ENCODE assay signal across 8 cellular contexts in genomic region chr2:219598308-219599078, GRCh38. TPM values are rescaled to one million over a fixed set of nuclear protein-coding genes. Genes with fewer than 3 reads are reported as not detected.
DNase-seq lines count a peak whose midpoint lies in the region; ATAC-seq and TF ChIP-seq lines count a peak whose summit lies in the region.

No MANE protein-coding gene starts in this region.

- POLR2A ChIA-PET in activated naive CD8-positive, alpha-beta T cell treated with anti-CD3 and anti-CD28 coated beads, Interleukin-2, amount 10 ng/mL, durations not matched to agents 7 days and 5 days (lab: Charles Lee), result interaction anchor here (1.4 to 2.0 kb wide), 3 partner anchors 11 to 100 kb away, joined by 4 to 5 read pairs (median 5); partner anchors contain the start of gene GMPPA

- H3K4me3 ChIP-seq in right lobe of liver, result peak overlapping the region; percentile 53 to 79 (median 74)
- H3K4me3 ChIP-seq in upper lobe of right lung, result peak overlapping the region; percentile 73

- intact Hi-C loops in right lobe of liver (cut with DNase I) (no loop called here), upper lobe of right lung (cut with DNase I) (no loop called here)

- no peaks in the 10 kb centered on the region for H3K9me3 Mint-ChIP-seq in stimulated activated naive CD8-positive, alpha-beta T cell treated with anti-CD3 and anti-CD28 coated beads, Interleukin-15, Interleukin-2, amounts not matched to agents 100 ng/mL and 50 ng/mL, for 24 hours
- no peaks in the 10 kb centered on the region for H3K9me3 Mint-ChIP-seq in activated naive CD8-positive, alpha-beta T cell treated with anti-CD3 and anti-CD28 coated beads, Interleukin-2, amount 10 ng/mL, durations not matched to agents 7 days and 5 days

- peak overlapping the region; percentile 94 for H3K27ac Mint-ChIP-seq in stimulated activated naive CD8-positive, alpha-beta T cell treated with anti-CD3 and anti-CD28 coated beads, Interleukin-15, Interleukin-2, amounts not matched to agents 100 ng/mL and 50 ng/mL, for 24 hours
- H3K27ac Mint-ChIP-seq in activated naive CD8-positive, alpha-beta T cell treated with anti-CD3 and anti-CD28 coated beads, Interleukin-2, amount 10 ng/mL, durations not matched to agents 7 days and 5 days, result peak overlapping the region; percentile 89

- TF ChIP-seq CTCF in right lobe of liver (IDR thresholded peaks at IDR 0.05), result no peak
- TF ChIP-seq CTCF in upper lobe of right lung (IDR thresholded peaks at IDR 0.05), result no peak

- peaks cover 15% of the 10 kb centered on the region for H3K36me3 Mint-ChIP-seq in stimulated activated naive CD8-positive, alpha-beta T cell treated with anti-CD3 and anti-CD28 coated beads, Interleukin-15, Interleukin-2, amounts not matched to agents 100 ng/mL and 50 ng/mL, for 24 hours (ENCODE audit: low read depth)
- H3K36me3 Mint-ChIP-seq in activated naive CD8-positive, alpha-beta T cell treated with anti-CD3 and anti-CD28 coated beads, Interleukin-2, amount 10 ng/mL, durations not matched to agents 7 days and 5 days, result no peaks in the 10 kb centered on the region

- no peak for TF ChIP-seq POLR2A in right lobe of liver (IDR thresholded peaks at IDR 0.05)

- ATAC-seq in stimulated activated naive CD8-positive, alpha-beta T cell treated with anti-CD3 and anti-CD28 coated beads, Interleukin-15, Interleukin-2, amounts not matched to agents 100 U/mL and 50 U/mL, for 24 hours, result no peak
- no peak for ATAC-seq in activated naive CD8-positive, alpha-beta T cell treated with anti-CD3 and anti-CD28 coated beads, Interleukin-2, amount 10 ng/mL, durations not matched to agents 7 days and 5 days (ENCODE audit: low read depth)
- ATAC-seq in right lobe of liver (no peak), upper lobe of right lung (no peak), GM21515 (IDR thresholded peaks at IDR 0.05; ENCODE audit: unreplicated experiment) (no peak), HG02571 (IDR thresholded peaks at IDR 0.05; ENCODE audit: unreplicated experiment) (no peak)

- peaks cover 0 to 6% (median 0%) of the 10 kb centered on the region in 4 donors for H3K36me3 ChIP-seq in right lobe of liver
- peaks cover 22% of the 10 kb centered on the region for H3K36me3 ChIP-seq in upper lobe of right lung

- H3K4me1 Mint-ChIP-seq in stimulated activated naive CD8-positive, alpha-beta T cell treated with anti-CD3 and anti-CD28 coated beads, Interleukin-15, Interleukin-2, amounts not matched to agents 100 ng/mL and 50 ng/mL, for 24 hours (ENCODE audit: low read depth), result peaks cover 19% of the 10 kb centered on the region
- peaks cover 23% of the 10 kb centered on the region for H3K4me1 Mint-ChIP-seq in activated naive CD8-positive, alpha-beta T cell treated with anti-CD3 and anti-CD28 coated beads, Interleukin-2, amount 10 ng/mL, durations not matched to agents 7 days and 5 days

- H3K27me3 Mint-ChIP-seq in stimulated activated naive CD8-positive, alpha-beta T cell treated with anti-CD3 and anti-CD28 coated beads, Interleukin-15, Interleukin-2, amounts not matched to agents 100 ng/mL and 50 ng/mL, for 24 hours, result peaks cover 4% of the 10 kb centered on the region
- H3K27me3 Mint-ChIP-seq in activated naive CD8-positive, alpha-beta T cell treated with anti-CD3 and anti-CD28 coated beads, Interleukin-2, amount 10 ng/mL, durations not matched to agents 7 days and 5 days, result peaks cover 4% of the 10 kb centered on the region

- H3K4me1 ChIP-seq in right lobe of liver (peaks cover 0 to 5% (median 0%) of the 10 kb centered on the region in 4 donors), upper lobe of right lung (peaks cover 10% of the 10 kb centered on the region)

- DNase-seq in stimulated activated naive CD8-positive, alpha-beta T cell treated with anti-CD3 and anti-CD28 coated beads, Interleukin-15, Interleukin-2, amounts not matched to agents 100 U/mL and 50 U/mL, for 24 hours, result no peak
- DNase-seq in activated naive CD8-positive, alpha-beta T cell treated with anti-CD3 and anti-CD28 coated beads, Interleukin-2, amount 10 ng/mL, durations not matched to agents 7 days and 5 days, result no peak
- no peak for DNase-seq in right lobe of liver
- DNase-seq in upper lobe of right lung, result no peak
- no peak for DNase-seq in stimulated activated CD4-positive, alpha-beta T cell treated with anti-CD3 and anti-CD28 coated beads, Interleukin-15, amount 100 ng/mL, for 24 hours

- H3K27me3 ChIP-seq in right lobe of liver (no peaks in the 10 kb centered on the region), upper lobe of right lung (no peaks in the 10 kb centered on the region)

- peak overlapping the region; percentile 93 for H3K4me3 Mint-ChIP-seq in stimulated activated naive CD8-positive, alpha-beta T cell treated with anti-CD3 and anti-CD28 coated beads, Interleukin-15, Interleukin-2, amounts not matched to agents 100 ng/mL and 50 ng/mL, for 24 hours
- peak overlapping the region; percentile 89 for H3K4me3 Mint-ChIP-seq in activated naive CD8-positive, alpha-beta T cell treated with anti-CD3 and anti-CD28 coated beads, Interleukin-2, amount 10 ng/mL, durations not matched to agents 7 days and 5 days

- WGBS in right lobe of liver (ENCODE audit: insufficient coverage, low coverage, low lambda C conversion rate, missing lambda C conversion rate), result 25% methylated on average over 8 of the region's 9 CpGs

- peak overlapping the region; percentile 51 to 85 (median 80) for H3K27ac ChIP-seq in right lobe of liver
- H3K27ac ChIP-seq in upper lobe of right lung, result peak overlapping the region; percentile 93

- no peaks in the 10 kb centered on the region for H3K9me3 ChIP-seq in right lobe of liver
- H3K9me3 ChIP-seq in upper lobe of right lung, result no peaks in the 10 kb centered on the region

RNA-seq across cellular contexts. Expression of gene STK11IP, which starts 0.8 kb away (rescaled TPM):
- 10 to 100 TPM; 36.3 to 37.5 TPM for total RNA-seq in activated naive CD8-positive, alpha-beta T cell treated with anti-CD3 and anti-CD28 coated beads, Interleukin-2, amount 10 ng/mL, durations not matched to agents 7 days and 5 days
- total RNA-seq in right lobe of liver, result 10 to 100 TPM in 1 of 6 experiments, 1 to 10 TPM in 5; 3.6 to 10.8 (median 6.6) TPM
- total RNA-seq in upper lobe of right lung, result 25.7 TPM

RNA-seq across cellular contexts. Expression of gene INHA, which starts 26.4 kb away (rescaled TPM):
- total RNA-seq in activated naive CD8-positive, alpha-beta T cell treated with anti-CD3 and anti-CD28 coated beads, Interleukin-2, amount 10 ng/mL, durations not matched to agents 7 days and 5 days, result not detected
- total RNA-seq in right lobe of liver (not detected), upper lobe of right lung (0.43 TPM)

RNA-seq across cellular contexts. Expression of gene OBSL1, which starts 27.2 kb away (rescaled TPM):
- total RNA-seq in activated naive CD8-positive, alpha-beta T cell treated with anti-CD3 and anti-CD28 coated beads, Interleukin-2, amount 10 ng/mL, durations not matched to agents 7 days and 5 days, result not detected
- total RNA-seq in right lobe of liver (10 to 100 TPM; 27.0 to 42.5 (median 39.4) TPM), upper lobe of right lung (72.8 TPM)

RNA-seq across cellular contexts. Expression of gene SLC4A3, which starts 28.9 kb away (rescaled TPM):
- total RNA-seq in activated naive CD8-positive, alpha-beta T cell treated with anti-CD3 and anti-CD28 coated beads, Interleukin-2, amount 10 ng/mL, durations not matched to agents 7 days and 5 days, result not detected
- total RNA-seq in right lobe of liver, result under 1 TPM in 5 of 6 experiments, not detected in 1; 0.14 to 0.42 (median 0.27) TPM
- 2.9 TPM for total RNA-seq in upper lobe of right lung

RNA-seq across cellular contexts. Expression of gene TMEM198, which starts 54.7 kb away (rescaled TPM):
- total RNA-seq in activated naive CD8-positive, alpha-beta T cell treated with anti-CD3 and anti-CD28 coated beads, Interleukin-2, amount 10 ng/mL, durations not matched to agents 7 days and 5 days, result 1 to 10 TPM in 1 of 2 experiments, under 1 TPM in 1; 0.85 to 1.1 TPM
- 1 to 10 TPM in 5 of 6 experiments, under 1 TPM in 1; 0.68 to 3.2 (median 1.2) TPM for total RNA-seq in right lobe of liver
- total RNA-seq in upper lobe of right lung, result 2.9 TPM

Comparison
In these comparisons a context has a peak if more than half of its experiments do, and no peak if none do; other contexts are left out.
1. RNA of gene OBSL1, which starts 27.2 kb away (total RNA-seq): 72.8 TPM in upper lobe of right lung (single experiment) and 27.0 to 42.5 TPM in right lobe of liver; not detected in activated naive CD8-positive, alpha-beta T cell treated with anti-CD3 and anti-CD28 coated beads, Interleukin-2, amount 10 ng/mL, durations not matched to agents 7 days and 5 days; every median in the first group is over 10 times any median in the second.